ENCODE assay signal across 8 cellular contexts in genomic region chr11:7571640-7572000, GRCh38. TPM values are rescaled to one million over a fixed set of nuclear protein-coding genes. Genes with fewer than 3 reads are reported as not detected.
DNase-seq lines count a peak whose midpoint lies in the region; ATAC-seq, FAIRE-seq and TF ChIP-seq lines count a peak whose summit lies in the region.

No MANE protein-coding gene starts in this region.

- H4K20me1 ChIP-seq in OCI-LY1 (ENCODE audit: insufficient read depth, low read length), result no peaks in the 10 kb centered on the region

- peak; percentile 55 for TF ChIP-seq CTCF in OCI-LY1 (IDR thresholded peaks at IDR 0.05; ENCODE audit: low read length)

- H3K9me2 ChIP-seq in OCI-LY1 (ENCODE audit: low read depth, low read length), result no peaks in the 10 kb centered on the region

- DNase-seq in DMS79 (lab: John Stamatoyannopoulos, UW) (peak; percentile 81), HT-29 (ENCODE audit: low spot score) (peak; percentile 96), dermis microvascular lymphatic vessel endothelial cell (ENCODE audit: low read depth in 2 of 2) (peak; percentile 40 to 70), medulla oblongata (ENCODE audit: extremely low spot score) (peak; percentile 91), urothelium cell line (ENCODE audit: low spot score) (peak; percentile 78)

- H3K36me3 ChIP-seq in OCI-LY1 (ENCODE audit: insufficient read depth, low read length), result peaks cover 45% of the 10 kb centered on the region

- H2AFZ ChIP-seq in OCI-LY1 (ENCODE audit: low read length), result no peak overlapping the region

- no peak for FAIRE-seq in urothelium cell line (lab: Jason Lieb, UNC)

- peaks cover 7% of the 10 kb centered on the region for H3K9me3 ChIP-seq in OCI-LY1 (ENCODE audit: low read length)

- H3K9ac ChIP-seq in OCI-LY1 (ENCODE audit: low read length), result no peak overlapping the region

- ATAC-seq in HG03045 (IDR thresholded peaks at IDR 0.05; ENCODE audit: unreplicated experiment) (no peak), HG02973 (IDR thresholded peaks at IDR 0.05; ENCODE audit: unreplicated experiment) (no peak)

- H3K4me2 ChIP-seq in OCI-LY1 (ENCODE audit: low read length), result no peak overlapping the region

- H3K79me2 ChIP-seq in OCI-LY1 (ENCODE audit: insufficient read depth, low read length), result no peaks in the 10 kb centered on the region

- no peaks in the 10 kb centered on the region for H3K27me3 ChIP-seq in OCI-LY1 (ENCODE audit: insufficient read depth, low read length)

- no peaks in the 10 kb centered on the region for H3F3A ChIP-seq in OCI-LY1 (ENCODE audit: insufficient read depth, low read length)

- no peak overlapping the region for H3K4me3 ChIP-seq in OCI-LY1 (ENCODE audit: low read depth, low read length, poor library complexity, severe bottlenecking)

- no peaks in the 10 kb centered on the region for H3K4me1 ChIP-seq in OCI-LY1 (ENCODE audit: insufficient read depth, low read length, severe bottlenecking)

- no peak overlapping the region for H3K27ac ChIP-seq in OCI-LY1 (ENCODE audit: low read depth, low read length, poor library complexity, severe bottlenecking)

RNA-seq across cellular contexts. Expression of gene PPFIBP2, which starts 57.8 kb away (rescaled TPM):
- total RNA-seq in HT-29 (2014; rRNA removed; shearing (Covaris generic)), result 25.7 and 31.4 TPM in 2 replicates
- 1.7 and 4.6 TPM in 2 replicates for total RNA-seq in dermis microvascular lymphatic vessel endothelial cell
